8 cellular contexts compared by ENCODE assay signal in the genomic region with DNA sequence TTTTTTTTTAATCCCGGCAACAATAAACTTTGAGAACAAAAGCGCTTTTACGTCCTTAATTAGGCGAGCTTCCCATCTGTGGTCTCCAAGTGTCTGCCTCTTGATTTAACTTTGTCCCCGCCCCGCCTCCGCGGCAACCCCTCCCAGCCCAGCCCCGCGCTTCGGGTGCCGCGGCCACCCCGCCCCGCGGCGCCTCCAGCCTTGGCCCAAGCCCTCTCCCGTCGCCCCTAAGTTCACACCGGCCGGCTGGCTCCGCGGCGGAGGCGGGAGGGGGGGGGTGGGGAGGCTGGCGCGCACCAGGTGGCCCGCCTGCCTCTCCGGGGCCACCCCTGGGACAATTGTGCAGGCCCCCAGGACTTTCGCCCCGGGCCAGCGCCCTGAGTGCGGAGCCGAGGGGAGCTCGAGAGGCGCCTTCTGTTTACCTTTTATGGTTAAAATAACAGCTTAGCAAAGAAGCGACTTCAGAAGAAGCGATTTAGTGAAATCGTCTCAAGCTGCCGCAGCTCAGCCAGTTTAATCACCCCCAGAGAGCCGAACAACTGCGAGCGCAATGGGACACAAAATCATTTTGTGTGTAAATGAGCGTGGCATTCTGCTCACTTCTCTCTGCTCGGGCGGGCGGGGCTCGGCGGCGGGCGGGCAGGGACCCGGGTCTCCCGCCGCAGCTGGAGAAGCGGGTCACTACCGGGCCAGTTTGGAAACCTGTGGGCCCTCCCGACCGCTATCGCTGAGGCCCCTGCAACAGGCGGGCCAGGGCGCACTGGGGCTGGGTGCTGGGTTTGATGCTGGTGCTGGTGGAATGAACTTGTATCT. TPM values are rescaled to one million over a fixed set of nuclear protein-coding genes. Genes with fewer than 3 reads are reported as not detected.
A peak's percentile ranks its signal among the peaks of the same experiment; 100 is the strongest.
DNase-seq lines count a peak whose midpoint lies in the region; ATAC-seq and TF ChIP-seq lines count a peak whose summit lies in the region.

No MANE protein-coding gene starts in this region.

- WGBS in liver: 12% methylated on average over 61 of the region's 61 CpGs
- WGBS in testis, 2 donors: 4 to 8% methylated on average over 50 to 57 of the region's 61 CpGs

- TF ChIP-seq RAD21 in liver (IDR thresholded peaks at IDR 0.05): no peak

- H3K36me3 ChIP-seq in OCI-LY3 (replicated peaks; ENCODE audit: low read depth, low read length) (peaks cover 3% of the 10 kb centered on the region), liver (ENCODE audit: control insufficient read depth in 4 of 4, insufficient read depth in 3 of 4, low read depth in 1 of 4, low read length in 3 of 4) (no peaks in the 10 kb centered on the region), testis (ENCODE audit: low read depth, missing control alignments) (no peaks in the 10 kb centered on the region)

- H3K4me3 ChIP-seq in OCI-LY3 (ENCODE audit: low read length) (peak overlapping the region; percentile 77), coronary artery (peak overlapping the region; percentile 98), liver (ENCODE audit: low read depth in 1 of 3, low read length in 3 of 3) (peak overlapping the region in 2 of 3 donors; percentile 54 to 77), testis (peak overlapping the region; percentile 70 to 81)

- TF ChIP-seq POLR2A in testis (IDR thresholded peaks at IDR 0.05): no peak

- H3K79me2 ChIP-seq in OCI-LY3 (ENCODE audit: low read length): no peaks in the 10 kb centered on the region

- peak overlapping the region; percentile 6; the same call in 1 of the 2 replicates for H2AFZ ChIP-seq in OCI-LY3 (ENCODE audit: low read depth, low read length)

- 0 out of 2 replicates have a peak, but pooled peaks cover 3% of the 10 kb centered on the region for H4K20me1 ChIP-seq in OCI-LY3 (ENCODE audit: insufficient read depth, low read length)

- TF ChIP-seq CTCF in OCI-LY3 (IDR thresholded peaks at IDR 0.05; ENCODE audit: low read depth, low read length) (no peak), coronary artery (IDR thresholded peaks at IDR 0.05) (no peak), liver (IDR thresholded peaks at IDR 0.05; ENCODE audit: low read depth, low read length, missing input control) (no peak), testis (IDR thresholded peaks at IDR 0.05) (no peak), GM13976 (IDR thresholded peaks at IDR 0.05; ENCODE audit: borderline replicate concordance, control extremely low read depth, extremely low read depth, insufficient read depth, missing control alignments) (no peak)

- in situ Hi-C loops in G401 (cut with HindIII; ENCODE audit: low sequenced_read_pairs) (no loop called here), GM13976 (cut with MboI; ENCODE audit: low sequenced_read_pairs, unreplicated experiment) (no loop called here)

- peaks cover 15% of the 10 kb centered on the region for H3K4me1 ChIP-seq in OCI-LY3 (ENCODE audit: low read length)
- H3K4me1 ChIP-seq in liver (ENCODE audit: control insufficient read depth in 4 of 4, insufficient read depth in 4 of 4, low read length in 3 of 4): peaks cover 4 to 20% (median 9%) of the 10 kb centered on the region in 4 donors
- H3K4me1 ChIP-seq in testis: peaks cover 13% of the 10 kb centered on the region

- H3K27ac ChIP-seq in OCI-LY3 (ENCODE audit: low read length) (no peak overlapping the region), coronary artery (peak overlapping the region; percentile 81 to 98), liver (ENCODE audit: low read depth in 1 of 2, low read length in 2 of 2) (peak overlapping the region; percentile 71 to 94), testis (peak overlapping the region; percentile 87 to 96)

- no peak for ATAC-seq in GM21360 (IDR thresholded peaks at IDR 0.05; ENCODE audit: unreplicated experiment)

- DNase-seq in G401 (ENCODE audit: low spot score) (peak; percentile 37), coronary artery (ENCODE audit: low spot score) (no peak), testis (peak; percentile 66), NCI-H226 (no peak), GM13976 (ENCODE audit: low spot score) (no peak)

- H3K9ac ChIP-seq in OCI-LY3 (ENCODE audit: low read length) (peak overlapping the region; percentile 89), liver (ENCODE audit: low read depth in 1 of 2, low read length in 2 of 2) (no peak overlapping the region)

- H3K9me3 ChIP-seq in OCI-LY3 (ENCODE audit: insufficient read depth, low read length): no peaks in the 10 kb centered on the region
- no peaks in the 10 kb centered on the region for H3K9me3 ChIP-seq in liver (ENCODE audit: control insufficient read depth in 4 of 4, low read length in 3 of 4)
- H3K9me3 ChIP-seq in testis: no peaks in the 10 kb centered on the region

- H3K4me2 ChIP-seq in OCI-LY3 (ENCODE audit: low read length): peak overlapping the region; percentile 69

- intact Hi-C loops in testis (cut with DNase I; ENCODE audit: low total_unique reads): no loop called here

- H3K27me3 ChIP-seq in OCI-LY3 (ENCODE audit: low read depth, low read length) (no peaks in the 10 kb centered on the region; the same call in 1 of the 2 replicates), liver (ENCODE audit: control insufficient read depth in 4 of 4, insufficient read depth in 4 of 4, low read length in 3 of 4) (peaks cover 0 to 8% (median 0%) of the 10 kb centered on the region in 4 donors), testis (no peaks in the 10 kb centered on the region)

TF ChIP-seq in liver, 16 proteins besides CTCF, POLR2A, EP300 and RAD21:
- TF ChIP-seq YY1 (IDR thresholded peaks at IDR 0.05) (no peak), HNF4G (IDR thresholded peaks at IDR 0.05) (no peak), GABPA (IDR thresholded peaks at IDR 0.05 in 1 of 2, conservative IDR thresholded peaks at IDR 0.05 in 1 of 2) (no peak), HNF4A (conservative IDR thresholded peaks at IDR 0.05) (no peak), FOXA1 (IDR thresholded peaks at IDR 0.05) (no peak), NR2F2 (IDR thresholded peaks at IDR 0.05) (no peak), RXRA (IDR thresholded peaks at IDR 0.05) (no peak), FOXA2 (IDR thresholded peaks at IDR 0.05) (no peak), SP1 (IDR thresholded peaks at IDR 0.05) (no peak), EGR1 (IDR thresholded peaks at IDR 0.05; ENCODE audit: low read depth in 2 of 2) (no peak)
- TF ChIP-seq, protein P1, sequence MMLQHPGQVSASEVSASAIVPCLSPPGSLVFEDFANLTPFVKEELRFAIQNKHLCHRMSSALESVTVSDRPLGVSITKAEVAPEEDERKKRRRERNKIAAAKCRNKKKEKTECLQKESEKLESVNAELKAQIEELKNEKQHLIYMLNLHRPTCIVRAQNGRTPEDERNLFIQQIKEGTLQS (IDR thresholded peaks at IDR 0.05): no peak
- TF ChIP-seq, protein P2, sequence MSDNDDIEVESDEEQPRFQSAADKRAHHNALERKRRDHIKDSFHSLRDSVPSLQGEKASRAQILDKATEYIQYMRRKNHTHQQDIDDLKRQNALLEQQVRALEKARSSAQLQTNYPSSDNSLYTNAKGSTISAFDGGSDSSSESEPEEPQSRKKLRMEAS (IDR thresholded peaks at IDR 0.05): no peak

RNA-seq across cellular contexts. Expression of a gene that starts 1.4 kb away (rescaled TPM):
- total RNA-seq in G401 (2014; rRNA removed; shearing (Covaris generic)): 61.4 and 98.4 TPM in 2 replicates
- total RNA-seq in liver (10 to 100 TPM; 10.9 to 13.8 TPM), testis (100 to 1,000 TPM in 1 of 2 donors, 10 to 100 TPM in 1; 61.9 to 110 TPM)
- polyA plus RNA-seq in liver (1 to 10 TPM in 1 of 2 donors, under 1 TPM in 1; 0.89 to 5.3 TPM), testis (ENCODE audit: insufficient read depth, low read depth, low replicate concordance) (26.3 TPM)

Comparison
In these comparisons a context has a peak if more than half of its experiments do, and no peak if none do; other contexts are left out.
1. DNase-seq: peak in G401 (single experiment) and testis (single experiment); none in coronary artery (single experiment), NCI-H226 (single experiment) and GM13976 (single experiment).
2. Peak in every context shown above with its lines, with median percentiles within 50 percentile points of each other: H3K4me3 ChIP-seq.